Comparison of ENCODE assay signal across 1 cellular context in the genomic region with DNA sequence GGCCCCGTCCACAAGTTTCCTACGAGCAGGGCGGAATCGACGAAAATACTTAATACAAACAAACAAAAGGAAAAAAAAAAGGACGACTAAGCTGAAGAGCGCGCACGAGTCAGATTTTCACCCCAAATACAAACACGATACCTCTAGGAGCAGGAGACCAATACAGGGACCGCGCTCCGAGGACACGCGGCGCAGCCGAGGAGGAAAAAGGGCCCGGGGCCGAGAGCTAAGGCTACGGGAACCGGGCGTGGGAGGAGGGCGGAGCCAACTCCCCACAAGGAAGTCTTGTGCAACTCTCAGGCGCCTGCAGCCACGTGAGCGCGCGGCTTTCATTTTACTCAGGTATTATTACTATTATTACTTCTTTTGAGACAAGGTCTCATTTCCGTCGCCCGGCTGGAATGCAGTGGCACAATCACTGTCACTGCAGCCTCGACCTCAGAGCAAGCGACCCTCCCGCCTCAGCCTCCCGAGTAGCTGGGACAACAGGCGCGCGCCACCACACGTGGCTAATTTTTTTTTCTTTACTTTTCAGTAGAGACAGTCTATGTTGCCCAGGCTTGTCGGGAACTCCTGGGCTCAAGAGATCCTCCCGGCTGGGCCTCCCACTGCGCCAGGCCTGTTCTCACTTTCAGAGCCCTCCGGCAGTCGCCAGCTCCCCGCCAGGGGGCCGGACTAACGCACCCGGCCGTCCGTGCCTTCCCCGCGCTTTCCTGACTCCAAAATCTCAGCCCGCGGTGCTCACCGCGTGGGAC.
TF ChIP-seq lines count a peak whose summit lies in the region.

No MANE protein-coding gene starts in this region.

TF ChIP-seq in HepG2, 621 proteins besides CTCF, POLR2A, EP300 and RAD21 (continued from another document and continues in another):
- TF ChIP-seq CEBPB (IDR thresholded peaks at IDR 0.05; ENCODE audit: borderline replicate concordance, low read depth, low read length), result peak; percentile 98
- TF ChIP-seq MXI1 (IDR thresholded peaks at IDR 0.05; ENCODE audit: borderline replicate concordance, low read depth, low read length), result peak; percentile 90; the same call in 1 of the 3 replicates
- TF ChIP-seq FOXO1 (CRISPR knock-in tag; IDR thresholded peaks at IDR 0.05), result no peak
- no peak for TF ChIP-seq ZNF232 (CRISPR knock-in tag; IDR thresholded peaks at IDR 0.05; ENCODE audit: borderline replicate concordance)
- TF ChIP-seq ZNF614 (CRISPR knock-in tag; IDR thresholded peaks at IDR 0.05; ENCODE audit: borderline replicate concordance), result 0 out of 2 replicates have a peak, but pooled peaks have one; percentile 36
- peak; percentile 65; the same call in 1 of the 2 replicates for TF ChIP-seq ZSCAN20 (CRISPR knock-in tag; IDR thresholded peaks at IDR 0.05; ENCODE audit: borderline replicate concordance)
- TF ChIP-seq U2AF2 (IDR thresholded peaks at IDR 0.05; ENCODE audit: low read depth, low read length), result no peak
- TF ChIP-seq ZNF253 (CRISPR knock-in tag; IDR thresholded peaks at IDR 0.05; ENCODE audit: borderline replicate concordance), result no peak
- TF ChIP-seq ZNF574 (CRISPR knock-in tag; IDR thresholded peaks at IDR 0.05), result peak; percentile 42
- TF ChIP-seq IKZF4 (CRISPR knock-in tag; IDR thresholded peaks at IDR 0.05; ENCODE audit: borderline replicate concordance, low read depth, not compliant biosample characterization), result no peak
- no peak; the same call in 1 of the 2 replicates for TF ChIP-seq ZSCAN12 (CRISPR knock-in tag; IDR thresholded peaks at IDR 0.05)
- no peak; the same call in 1 of the 2 replicates for TF ChIP-seq MIXL1 (CRISPR knock-in tag; IDR thresholded peaks at IDR 0.05)
- TF ChIP-seq POGZ (CRISPR knock-in tag; IDR thresholded peaks at IDR 0.05), result no peak
- TF ChIP-seq ZNF567 (CRISPR knock-in tag; IDR thresholded peaks at IDR 0.05; ENCODE audit: borderline replicate concordance), result no peak
- TF ChIP-seq ZBTB10 (CRISPR knock-in tag; IDR thresholded peaks at IDR 0.05; ENCODE audit: borderline replicate concordance), result no peak
- TF ChIP-seq ZNF329 (CRISPR knock-in tag; IDR thresholded peaks at IDR 0.05; ENCODE audit: low read depth), result no peak
- TF ChIP-seq HES4 (CRISPR knock-in tag; IDR thresholded peaks at IDR 0.05; ENCODE audit: borderline replicate concordance), result no peak
- TF ChIP-seq KAT2B (IDR thresholded peaks at IDR 0.05; ENCODE audit: borderline replicate concordance, low read depth, low read length), result no peak
- peak; percentile 93 for TF ChIP-seq AKAP8 (CRISPR knock-in tag; IDR thresholded peaks at IDR 0.05)
- peak; percentile 40; the same call in 1 of the 2 replicates for TF ChIP-seq HOXA5 (CRISPR knock-in tag; IDR thresholded peaks at IDR 0.05)
- TF ChIP-seq CHD2 (IDR thresholded peaks at IDR 0.05; ENCODE audit: low read depth, low read length), result 0 out of 2 replicates have a peak, but pooled peaks have one; percentile 6
- 0 out of 2 replicates have a peak, but pooled peaks have one; percentile 17 for TF ChIP-seq ZNF766 (CRISPR knock-in tag; IDR thresholded peaks at IDR 0.05; ENCODE audit: borderline replicate concordance)
- TF ChIP-seq ZBTB3 (CRISPR knock-in tag; IDR thresholded peaks at IDR 0.05; ENCODE audit: borderline replicate concordance, low read depth), result no peak
- TF ChIP-seq DMTF1 (CRISPR knock-in tag; IDR thresholded peaks at IDR 0.05), result no peak
- no peak for TF ChIP-seq ZNF749 (CRISPR knock-in tag; IDR thresholded peaks at IDR 0.05; ENCODE audit: borderline replicate concordance)
- TF ChIP-seq HNRNPL (IDR thresholded peaks at IDR 0.05; ENCODE audit: low read depth, low read length), result 0 out of 2 replicates have a peak, but pooled peaks have one; percentile 16
- TF ChIP-seq ZNF772 (CRISPR knock-in tag; IDR thresholded peaks at IDR 0.05), result peak; percentile 42; the same call in 1 of the 2 replicates
- peak; percentile 57; the same call in 1 of the 2 replicates for TF ChIP-seq SALL1 (CRISPR knock-in tag; IDR thresholded peaks at IDR 0.05)
- no peak for TF ChIP-seq ZNF24 (IDR thresholded peaks at IDR 0.05)
- TF ChIP-seq SUZ12 (IDR thresholded peaks at IDR 0.05; ENCODE audit: low read depth, low read length), result no peak
- TF ChIP-seq ZNF20 (CRISPR knock-in tag; IDR thresholded peaks at IDR 0.05), result no peak
- no peak; the same call in 1 of the 2 replicates for TF ChIP-seq XBP1 (CRISPR knock-in tag; IDR thresholded peaks at IDR 0.05)
- TF ChIP-seq DPF2 (CRISPR knock-in tag; IDR thresholded peaks at IDR 0.05; ENCODE audit: borderline replicate concordance, low read depth), result no peak
- no peak for TF ChIP-seq NFRKB (IDR thresholded peaks at IDR 0.05)
- TF ChIP-seq ZFX (CRISPR knock-in tag; IDR thresholded peaks at IDR 0.05; ENCODE audit: low read depth), result peak; percentile 85
- TF ChIP-seq YY1 (IDR thresholded peaks at IDR 0.05; ENCODE audit: insufficient read depth, insufficient replicate concordance, low read depth, low read length), result peak; percentile 52
- TF ChIP-seq, protein P1, sequence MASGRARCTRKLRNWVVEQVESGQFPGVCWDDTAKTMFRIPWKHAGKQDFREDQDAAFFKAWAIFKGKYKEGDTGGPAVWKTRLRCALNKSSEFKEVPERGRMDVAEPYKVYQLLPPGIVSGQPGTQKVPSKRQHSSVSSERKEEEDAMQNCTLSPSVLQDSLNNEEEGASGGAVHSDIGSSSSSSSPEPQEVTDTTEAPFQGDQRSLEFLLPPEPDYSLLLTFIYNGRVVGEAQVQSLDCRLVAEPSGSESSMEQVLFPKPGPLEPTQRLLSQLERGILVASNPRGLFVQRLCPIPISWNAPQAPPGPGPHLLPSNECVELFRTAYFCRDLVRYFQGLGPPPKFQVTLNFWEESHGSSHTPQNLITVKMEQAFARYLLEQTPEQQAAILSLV (CRISPR knock-in tag; IDR thresholded peaks at IDR 0.05; ENCODE audit: borderline replicate concordance), result no peak
- peak; percentile 89; the same call in 1 of the 2 replicates for TF ChIP-seq YEATS4 (CRISPR knock-in tag; IDR thresholded peaks at IDR 0.05; ENCODE audit: borderline replicate concordance)
- TF ChIP-seq ZSCAN22 (CRISPR knock-in tag; IDR thresholded peaks at IDR 0.05), result no peak
- TF ChIP-seq PHF8 (CRISPR knock-in tag; IDR thresholded peaks at IDR 0.05), result peak; percentile 70
- TF ChIP-seq, protein P2, sequence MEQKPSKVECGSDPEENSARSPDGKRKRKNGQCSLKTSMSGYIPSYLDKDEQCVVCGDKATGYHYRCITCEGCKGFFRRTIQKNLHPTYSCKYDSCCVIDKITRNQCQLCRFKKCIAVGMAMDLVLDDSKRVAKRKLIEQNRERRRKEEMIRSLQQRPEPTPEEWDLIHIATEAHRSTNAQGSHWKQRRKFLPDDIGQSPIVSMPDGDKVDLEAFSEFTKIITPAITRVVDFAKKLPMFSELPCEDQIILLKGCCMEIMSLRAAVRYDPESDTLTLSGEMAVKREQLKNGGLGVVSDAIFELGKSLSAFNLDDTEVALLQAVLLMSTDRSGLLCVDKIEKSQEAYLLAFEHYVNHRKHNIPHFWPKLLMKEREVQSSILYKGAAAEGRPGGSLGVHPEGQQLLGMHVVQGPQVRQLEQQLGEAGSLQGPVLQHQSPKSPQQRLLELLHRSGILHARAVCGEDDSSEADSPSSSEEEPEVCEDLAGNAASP (CRISPR knock-in tag; IDR thresholded peaks at IDR 0.05; ENCODE audit: borderline replicate concordance), result no peak; the same call in 1 of the 2 replicates
- peak; percentile 49; the same call in 1 of the 2 replicates for TF ChIP-seq ZNF331 (CRISPR knock-in tag; IDR thresholded peaks at IDR 0.05)
- TF ChIP-seq ZNF431 (CRISPR knock-in tag; IDR thresholded peaks at IDR 0.05; ENCODE audit: borderline replicate concordance, low read depth), result no peak
- peak; percentile 68; the same call in 1 of the 2 replicates for TF ChIP-seq UBTF (CRISPR knock-in tag; IDR thresholded peaks at IDR 0.05)
- TF ChIP-seq ZNF343 (CRISPR knock-in tag; IDR thresholded peaks at IDR 0.05), result no peak
- TF ChIP-seq BATF2 (CRISPR knock-in tag; IDR thresholded peaks at IDR 0.05), result no peak
- no peak for TF ChIP-seq SYNCRIP (IDR thresholded peaks at IDR 0.05; ENCODE audit: insufficient read depth, low read depth, low read length)
- 0 out of 2 replicates have a peak, but pooled peaks have one; percentile 56 for TF ChIP-seq SMAD3 (CRISPR knock-in tag; IDR thresholded peaks at IDR 0.05)
- no peak for TF ChIP-seq ZBTB20 (CRISPR knock-in tag; IDR thresholded peaks at IDR 0.05; ENCODE audit: borderline replicate concordance, low read depth)
- TF ChIP-seq FLYWCH1 (CRISPR knock-in tag; IDR thresholded peaks at IDR 0.05), result no peak
- no peak; the same call in 1 of the 2 replicates for TF ChIP-seq ZNF275 (CRISPR knock-in tag; IDR thresholded peaks at IDR 0.05; ENCODE audit: borderline replicate concordance)
